8 cellular contexts compared by ENCODE assay signal in the genomic region with DNA sequence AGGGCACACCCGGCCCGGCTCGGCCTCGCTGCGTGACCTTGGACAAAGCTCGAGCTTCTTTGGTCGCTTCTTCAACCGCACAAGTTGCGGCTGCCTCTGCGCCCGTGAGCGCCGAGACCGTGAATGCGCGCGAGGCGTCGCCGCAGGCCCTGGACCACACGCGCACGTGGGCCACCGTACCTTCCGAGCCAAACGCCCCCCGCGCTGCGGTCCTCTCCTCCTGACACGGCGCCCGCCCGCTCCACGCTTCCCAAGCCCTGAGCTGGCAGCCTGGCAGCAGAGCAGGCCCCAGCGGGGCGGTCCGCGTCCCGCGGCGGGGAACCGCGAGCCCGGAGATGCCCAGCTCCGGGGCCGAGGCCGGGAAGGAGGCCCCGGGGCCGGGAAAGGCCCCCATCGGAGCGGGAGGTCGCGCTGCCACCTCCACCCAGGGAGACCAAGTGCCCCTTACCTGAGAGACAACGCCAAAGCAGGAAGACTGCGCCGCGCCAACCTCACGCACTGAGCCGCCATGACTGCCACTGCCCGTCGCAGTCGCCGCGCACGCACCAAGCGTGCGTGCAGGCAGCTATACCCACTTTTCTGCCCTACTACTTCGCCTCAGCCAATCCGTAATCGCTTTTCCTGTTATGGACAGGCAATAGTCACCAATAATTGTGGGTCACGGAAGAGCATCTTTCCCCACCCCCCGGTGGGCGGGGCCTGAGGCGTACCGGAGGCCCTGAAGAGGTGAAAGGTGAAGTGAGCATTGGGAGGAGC. TPM values are rescaled to one million over a fixed set of nuclear protein-coding genes. Genes with fewer than 3 reads are reported as not detected.
DNase-seq lines count a peak whose midpoint lies in the region; ATAC-seq, FAIRE-seq and TF ChIP-seq lines count a peak whose summit lies in the region.

A gene (minus strand): TSS at position 542 of the 756 bp plus-strand sequence. CDS start 32 bp downstream, at position 510.

- peaks cover 50% of the 10 kb centered on the region for H3K79me2 ChIP-seq in K562 (ENCODE audit: control insufficient read depth, insufficient read depth, low read length)

- peaks cover 38% of the 10 kb centered on the region for H3K36me3 ChIP-seq in K562 (ENCODE audit: control insufficient read depth, insufficient read depth, low read length)

- peak; percentile 92 for ATAC-seq in HG02970 (IDR thresholded peaks at IDR 0.05; ENCODE audit: low FRiP score, unreplicated experiment)
- peak; percentile 90 for ATAC-seq in K562

- CTCF ChIA-PET in K562 (lab: Yijun Ruan, JAX; ENCODE audit: low intra/inter-chr PET ratio) = no interaction called here

- H3K9ac ChIP-seq in K562 (ENCODE audit: insufficient read depth in 1 of 2, low read depth in 2 of 2, low read length in 2 of 2) = peak within 1 kb of the TSS; percentile 85 to 100

- TF ChIP-seq CTCF in K562 (IDR thresholded peaks at IDR 0.05 in 2 of 3, conservative IDR thresholded peaks at IDR 0.05 in 1 of 3; ENCODE audit: insufficient read depth in 2 of 3, low read depth in 1 of 3, low read length in 3 of 3) = no peak

- peak within 1 kb of the TSS; percentile 70 for H2AFZ ChIP-seq in K562 (ENCODE audit: low read depth, low read length)

- TF ChIP-seq POLR2A in K562 (conservative IDR thresholded peaks at IDR 0.05) = peak; percentile 94

- peaks cover 15 to 40% of the 10 kb centered on the region in 2 experiments; a peak in 4 of 5 replicates for H3K4me1 ChIP-seq in K562 (replicated peaks in 1 of 2; ENCODE audit: control insufficient read depth in 2 of 2, insufficient read depth in 2 of 2, low read length in 2 of 2)

- intact Hi-C loops in K562 (cut with micrococcal nuclease) = loop anchor here (1.0 to 5.0 kb wide), 6 partner anchors 35 to 347 kb away; a partner anchor contains a TSS

- 1% methylated on average over 62 of the region's 75 CpGs for WGBS in K562 (ENCODE audit: insufficient coverage, low coverage, missing lambda C conversion rate)

- H4K20me1 ChIP-seq in K562 (replicated peaks; ENCODE audit: control insufficient read depth, insufficient read depth, low read length) = no peaks in the 10 kb centered on the region; the same call in 1 of the 2 replicates

- peak; percentile 99 for FAIRE-seq in K562 (lab: Jason Lieb, UNC)

- H3K9me1 ChIP-seq in K562 (ENCODE audit: control insufficient read depth, insufficient read depth, low read length) = no peaks in the 10 kb centered on the region

- no peaks in the 10 kb centered on the region for H3K9me3 ChIP-seq in K562 (replicated peaks; ENCODE audit: control insufficient read depth, insufficient read depth, low read depth, low read length)

- peak; percentile 100 for DNase-seq in activated effector memory CD4-positive, alpha-beta T cell treated with anti-CD3 and anti-CD28 coated beads, Interleukin-2, amount 50 U/mL, for 16 hours
- no peak for DNase-seq in activated effector memory CD4-positive, alpha-beta T cell treated with Interleukin-2 at 50 U/mL for 16 hours
- DNase-seq in NCI-H187 treated with DMSO at 0.1 percent for 48 hours (lab: John Stamatoyannopoulos, UW) = peak; percentile 99
- peak; percentile 99 to 100 (median 100) for DNase-seq in T-helper 2 cell
- peak; percentile 71 to 99 (median 86) for DNase-seq in K562 (ENCODE audit: extremely low read depth in 1 of 4, low spot score in 3 of 4)
- DNase-seq in hypothalamus (lab: John Stamatoyannopoulos, UW) = peak in 48 of 51 donors; percentile 81 to 100 (median 98)
- DNase-seq in retina = peak; percentile 98

- peak within 1 kb of the TSS; percentile 76 for H3K27ac ChIP-seq in K562 (ENCODE audit: extremely low read depth, low read depth, low read length)

- POLR2A ChIA-PET in K562 (lab: Yijun Ruan, JAX) = interaction anchor here (0.5 to 3.8 kb wide), 25 partner anchors 8 to 759 kb away, joined by 3 to 24 read pairs (median 4); a partner anchor contains a TSS

- TF ChIP-seq RAD21 in K562 (CRISPR knock-in tag; conservative IDR thresholded peaks at IDR 0.05 in 1 of 2, IDR thresholded peaks at IDR 0.05 in 1 of 2) = no peak

- in situ Hi-C loops in K562 (cut with MboI) = no loop called here

- no TSS peak for BruUV-seq in K562 (replicated peaks; lab: Mats Ljungman, UMichigan)

- H3K4me2 ChIP-seq in K562 (ENCODE audit: insufficient read depth, low read length) = peak within 1 kb of the TSS; percentile 80

- no peak for TF ChIP-seq EP300 in K562 (IDR thresholded peaks at IDR 0.05; ENCODE audit: low read length)

- no peaks in the 10 kb centered on the region for H3K27me3 ChIP-seq in K562 (ENCODE audit: control insufficient read depth in 2 of 2, insufficient read depth in 2 of 2, low read length in 2 of 2)

- peak within 1 kb of the TSS; percentile 58 for H3K4me3 ChIP-seq in K562

TF ChIP-seq in K562, 482 proteins besides CTCF, POLR2A, EP300 and RAD21 (continues in another document):
- TF ChIP-seq TOE1 (IDR thresholded peaks at IDR 0.05; ENCODE audit: borderline replicate concordance) = peak; percentile 22; the same call in 1 of the 2 replicates
- no peak for TF ChIP-seq TOE1 (CRISPR knock-in tag; IDR thresholded peaks at IDR 0.05; ENCODE audit: borderline replicate concordance, low read depth)
- TF ChIP-seq HDGF (IDR thresholded peaks at IDR 0.05) = no peak
- peak; percentile 43; the same call in 1 of the 2 replicates for TF ChIP-seq ZKSCAN1 (IDR thresholded peaks at IDR 0.05; ENCODE audit: low read depth, low read length)
- peak; percentile 40 for TF ChIP-seq PCBP1 (IDR thresholded peaks at IDR 0.05; ENCODE audit: low read depth, low read length, poor library complexity, severe bottlenecking)
- no peak for TF ChIP-seq HDAC6 (IDR thresholded peaks at IDR 0.05; ENCODE audit: low read depth, low read length)
- TF ChIP-seq, protein P1, sequence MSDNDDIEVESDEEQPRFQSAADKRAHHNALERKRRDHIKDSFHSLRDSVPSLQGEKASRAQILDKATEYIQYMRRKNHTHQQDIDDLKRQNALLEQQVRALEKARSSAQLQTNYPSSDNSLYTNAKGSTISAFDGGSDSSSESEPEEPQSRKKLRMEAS (CRISPR knock-in tag; IDR thresholded peaks at IDR 0.05) = peak; percentile 94
- TF ChIP-seq SUPT5H (IDR thresholded peaks at IDR 0.05) = peak; percentile 91
- TF ChIP-seq, protein P2, sequence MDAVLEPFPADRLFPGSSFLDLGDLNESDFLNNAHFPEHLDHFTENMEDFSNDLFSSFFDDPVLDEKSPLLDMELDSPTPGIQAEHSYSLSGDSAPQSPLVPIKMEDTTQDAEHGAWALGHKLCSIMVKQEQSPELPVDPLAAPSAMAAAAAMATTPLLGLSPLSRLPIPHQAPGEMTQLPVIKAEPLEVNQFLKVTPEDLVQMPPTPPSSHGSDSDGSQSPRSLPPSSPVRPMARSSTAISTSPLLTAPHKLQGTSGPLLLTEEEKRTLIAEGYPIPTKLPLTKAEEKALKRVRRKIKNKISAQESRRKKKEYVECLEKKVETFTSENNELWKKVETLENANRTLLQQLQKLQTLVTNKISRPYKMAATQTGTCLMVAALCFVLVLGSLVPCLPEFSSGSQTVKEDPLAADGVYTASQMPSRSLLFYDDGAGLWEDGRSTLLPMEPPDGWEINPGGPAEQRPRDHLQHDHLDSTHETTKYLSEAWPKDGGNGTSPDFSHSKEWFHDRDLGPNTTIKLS (IDR thresholded peaks at IDR 0.05; ENCODE audit: borderline replicate concordance, low read depth) = 0 out of 2 replicates have a peak, but pooled peaks have one; percentile 40
- TF ChIP-seq CHCHD3 (CRISPR knock-in tag; IDR thresholded peaks at IDR 0.05) = 0 out of 2 replicates have a peak, but pooled peaks have one; percentile 26
- TF ChIP-seq ZBTB1 (CRISPR knock-in tag; IDR thresholded peaks at IDR 0.05; ENCODE audit: borderline replicate concordance, low read depth) = peak; percentile 17; the same call in 1 of the 2 replicates
- TF ChIP-seq, protein P3, sequence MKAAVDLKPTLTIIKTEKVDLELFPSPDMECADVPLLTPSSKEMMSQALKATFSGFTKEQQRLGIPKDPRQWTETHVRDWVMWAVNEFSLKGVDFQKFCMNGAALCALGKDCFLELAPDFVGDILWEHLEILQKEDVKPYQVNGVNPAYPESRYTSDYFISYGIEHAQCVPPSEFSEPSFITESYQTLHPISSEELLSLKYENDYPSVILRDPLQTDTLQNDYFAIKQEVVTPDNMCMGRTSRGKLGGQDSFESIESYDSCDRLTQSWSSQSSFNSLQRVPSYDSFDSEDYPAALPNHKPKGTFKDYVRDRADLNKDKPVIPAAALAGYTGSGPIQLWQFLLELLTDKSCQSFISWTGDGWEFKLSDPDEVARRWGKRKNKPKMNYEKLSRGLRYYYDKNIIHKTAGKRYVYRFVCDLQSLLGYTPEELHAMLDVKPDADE (conservative IDR thresholded peaks at IDR 0.05; ENCODE audit: control insufficient read depth, low read depth, low read length) = no peak; the same call in 1 of the 2 replicates
- TF ChIP-seq RNF2 (IDR thresholded peaks at IDR 0.05) = peak; percentile 33; the same call in 1 of the 2 replicates
- TF ChIP-seq ZBTB7A (IDR thresholded peaks at IDR 0.05; ENCODE audit: borderline replicate concordance, control insufficient read depth, low read depth, low read length) = 0 out of 2 replicates have a peak, but pooled peaks have one; percentile 52
- no peak for TF ChIP-seq PTBP1 (IDR thresholded peaks at IDR 0.05; ENCODE audit: low read depth, low read length)

RNA-seq across cellular contexts. Expression of the gene that starts here (rescaled TPM):
- 36.2 and 43.9 TPM in 2 replicates for total RNA-seq in K562 (2011; cell fraction: chromatin; rRNA removed; ENCODE audit: low replicate concordance)
- total RNA-seq in K562 (2011; cell fraction: nucleolus; rRNA removed) = 32.4 and 37.0 TPM in 2 replicates
- 41.4 and 49.8 TPM in 2 replicates for total RNA-seq in K562 (2011; cell fraction: nucleoplasm; rRNA removed)
- total RNA-seq in K562 (2014; rRNA removed) = 72.5 and 99.5 TPM in 2 replicates
- total RNA-seq in K562 (2014; rRNA removed; fragmentation: Illumina TruSeq; extraction: Trizol) = 86.6 and 90.2 TPM in 2 replicates
- 77.4 and 84.4 TPM in 2 replicates for total RNA-seq in K562 (2015; rRNA removed; fragmentation: Illumina TruSeq; extraction: Trizol)
- 59.7 and 63.7 TPM in 2 replicates for total RNA-seq in K562 (2021)
- 34.9 and 43.4 TPM in 2 replicates for polyA plus RNA-seq in K562 (2011; rRNA removed)
- 16.6 and 26.2 TPM in 2 replicates for polyA plus RNA-seq in K562 (2011; cell fraction: cytosol; rRNA removed)
- 16.0 and 19.8 TPM in 2 replicates for polyA plus RNA-seq in K562 (2011; cell fraction: nucleus; rRNA removed)
- 23.4 and 48.5 TPM in 2 replicates for polyA plus RNA-seq in K562 (2012)
- polyA plus RNA-seq in K562 (2014; fragmentation: Illumina TruSeq; extraction: Trizol) = 87.3 and 88.7 TPM in 2 replicates
- 100 to 1,000 TPM; 125 to 192 TPM for polyA plus RNA-seq in K562 (2014; fragmentation: Nextera tagmentation; extraction: Ambion mirVana)
- polyA plus RNA-seq in K562 (2014; rRNA removed) = 64.3 and 65.9 TPM in 2 replicates
- 59.1 and 61.5 TPM in 2 replicates for polyA minus RNA-seq in K562 (2011; rRNA and poly(A)+ RNA removed)
- polyA minus RNA-seq in K562 (2011; cell fraction: cytosol; rRNA and poly(A)+ RNA removed) = 21.3 and 24.2 TPM in 2 replicates
- polyA minus RNA-seq in K562 (2011; cell fraction: nucleus; rRNA and poly(A)+ RNA removed) = 18.3 and 25.0 TPM in 2 replicates
